ENCODE assay signal across 26 cellular contexts in genomic region chr1:46205141-46205540, GRCh38. TPM values are rescaled to one million over a fixed set of nuclear protein-coding genes. Genes with fewer than 3 reads are reported as not detected.
DNase-seq lines count a peak whose midpoint lies in the region; ATAC-seq and TF ChIP-seq lines count a peak whose summit lies in the region.
"Had no signal": no experiment of that assay in that cellular context is flagged by ENCODE, and none has a peak within 500 bp of the region (broad histone marks: within the 10 kb centered on the region; RNA-seq: fewer than 3 reads in every experiment).

No MANE protein-coding gene starts in this region.

- H3K27ac Mint-ChIP-seq in osteocyte (ENCODE audit: unreplicated experiment) = peak overlapping the region; percentile 69
- no peak overlapping the region for H3K27ac Mint-ChIP-seq in activated CD8-positive, alpha-beta memory T cell treated with anti-CD3 and anti-CD28 coated beads, Interleukin-2, amount 10 ng/mL, durations not matched to agents 7 days and 5 days
- H3K27ac Mint-ChIP-seq: activated CD4-positive, alpha-beta memory T cell treated with anti-CD3 and anti-CD28 coated beads for 36 hours; memory B cell had no signal

- no peaks in the 10 kb centered on the region for H3K27me3 ChIP-seq in heart left ventricle
- no peaks in the 10 kb centered on the region for H3K27me3 ChIP-seq in dorsolateral prefrontal cortex
- H3K27me3 ChIP-seq in tibial nerve = no peaks in the 10 kb centered on the region
- H3K27me3 ChIP-seq: BE2C, foreskin keratinocyte had no signal

- 65 to 71% (median 69%) methylated on average over 3 of the region's 3 CpGs for WGBS in heart left ventricle, 4 donors
- WGBS in tibial nerve, 2 donors = 57 to 64% methylated on average over 3 of the region's 3 CpGs

- TF ChIP-seq CTCF in heart left ventricle (IDR thresholded peaks at IDR 0.05) = no peak
- TF ChIP-seq CTCF in dorsolateral prefrontal cortex (IDR thresholded peaks at IDR 0.05 in 54 of 56, conservative IDR thresholded peaks at IDR 0.05 in 2 of 56; ENCODE audit: low read depth in 1 of 56, partially characterized antibody in 56 of 56) = no peak
- no peak for TF ChIP-seq CTCF in osteocyte (IDR thresholded peaks at IDR 0.05)
- no peak for TF ChIP-seq CTCF in tibial nerve (IDR thresholded peaks at IDR 0.05)

- no peak for TF ChIP-seq EP300 in tibial nerve (IDR thresholded peaks at IDR 0.05)

- H3K27ac ChIP-seq in heart left ventricle (peak overlapping the region in 11 of 12 donors; percentile 61 to 99 (median 92)), dorsolateral prefrontal cortex (peak overlapping the region in 56 of 59 donors; percentile 4 to 99 (median 95)), tibial nerve (peak overlapping the region; percentile 27 to 99 (median 84))
- H3K27ac ChIP-seq: A549, foreskin keratinocyte had no signal

- H3K36me3 ChIP-seq in heart left ventricle (peaks cover 0 to 19% (median 0%) of the 10 kb centered on the region in 9 donors), tibial nerve (peaks cover 0 to 8% (median 0%) of the 10 kb centered on the region in 3 donors)
- H3K36me3 ChIP-seq: BE2C had no signal

- no peaks in the 10 kb centered on the region for H3K36me3 Mint-ChIP-seq in osteocyte (ENCODE audit: unreplicated experiment)
- H3K36me3 Mint-ChIP-seq in activated CD8-positive, alpha-beta memory T cell treated with anti-CD3 and anti-CD28 coated beads, Interleukin-2, amount 10 ng/mL, durations not matched to agents 7 days and 5 days = no peaks in the 10 kb centered on the region
- H3K36me3 Mint-ChIP-seq: memory B cell had no signal

- H3K9me3 ChIP-seq in heart left ventricle (no peaks in the 10 kb centered on the region), tibial nerve (no peaks in the 10 kb centered on the region)
- H3K9me3 ChIP-seq: A549, BE2C, HAP-1 had no signal

- H3K4me1 ChIP-seq in heart left ventricle = peaks cover 0 to 40% (median 29%) of the 10 kb centered on the region in 12 donors
- H3K4me1 ChIP-seq in tibial nerve = peaks cover 0 to 46% (median 19%) of the 10 kb centered on the region in 4 donors
- H3K4me1 ChIP-seq: A549, BE2C had no signal

- TF ChIP-seq POLR2A in heart left ventricle (IDR thresholded peaks at IDR 0.05) = no peak
- no peak for TF ChIP-seq POLR2A in tibial nerve (IDR thresholded peaks at IDR 0.05)

- CTCF ChIA-PET in activated CD8-positive, alpha-beta memory T cell treated with anti-CD3 and anti-CD28 coated beads, Interleukin-2, amount 10 ng/mL, durations not matched to agents 7 days and 5 days (lab: Charles Lee) = interaction anchor here (0.7 to 2.1 kb wide), 2 partner anchors 18 to 316 kb away, joined by 3 to 9 read pairs; no protein-coding TSS in a partner anchor

- H3K4me3 ChIP-seq in heart left ventricle (peak overlapping the region in 4 of 12 donors; percentile 94 to 100 (median 95)), dorsolateral prefrontal cortex (peak overlapping the region in 42 of 59 donors; percentile 22 to 99 (median 94)), tibial nerve (peak overlapping the region in 2 of 4 donors; percentile 60 to 63)
- H3K4me3 ChIP-seq: A549 had no signal

- no peaks in the 10 kb centered on the region for H3K27me3 Mint-ChIP-seq in osteocyte (ENCODE audit: unreplicated experiment)
- no peaks in the 10 kb centered on the region for H3K27me3 Mint-ChIP-seq in activated CD8-positive, alpha-beta memory T cell treated with anti-CD3 and anti-CD28 coated beads, Interleukin-2, amount 10 ng/mL, durations not matched to agents 7 days and 5 days

- H3K4me3 Mint-ChIP-seq in osteocyte (ENCODE audit: unreplicated experiment) = no peak overlapping the region
- no peak overlapping the region for H3K4me3 Mint-ChIP-seq in activated CD8-positive, alpha-beta memory T cell treated with anti-CD3 and anti-CD28 coated beads, Interleukin-2, amount 10 ng/mL, durations not matched to agents 7 days and 5 days
- H3K4me3 Mint-ChIP-seq: activated CD4-positive, alpha-beta memory T cell treated with anti-CD3 and anti-CD28 coated beads for 36 hours; memory B cell had no signal

- H3K9me3 Mint-ChIP-seq in osteocyte (ENCODE audit: unreplicated experiment) = no peaks in the 10 kb centered on the region
- H3K9me3 Mint-ChIP-seq in activated CD8-positive, alpha-beta memory T cell treated with anti-CD3 and anti-CD28 coated beads, Interleukin-2, amount 10 ng/mL, durations not matched to agents 7 days and 5 days (ENCODE audit: low read depth) = no peaks in the 10 kb centered on the region
- H3K9me3 Mint-ChIP-seq: activated CD4-positive, alpha-beta memory T cell treated with anti-CD3 and anti-CD28 coated beads for 36 hours; memory B cell had no signal

- DNase-seq in heart left ventricle (no peak), left ventricle myocardium superior (no peak), dorsolateral prefrontal cortex (no peak), osteocyte (ENCODE audit: extremely low spot score, unreplicated experiment) (no peak), tibial nerve (ENCODE audit: low spot score in 2 of 2) (no peak), NCI-H526 treated with DMSO at 0.1 percent for 48 hours (lab: John Stamatoyannopoulos, UW) (no peak), KG1 (lab: John Stamatoyannopoulos, UW) (no peak)
- no peak for DNase-seq in activated CD8-positive, alpha-beta memory T cell treated with anti-CD3 and anti-CD28 coated beads, Interleukin-2, amount 10 ng/mL, durations not matched to agents 7 days and 5 days
- DNase-seq: activated CD4-positive, alpha-beta memory T cell treated with anti-CD3 and anti-CD28 coated beads for 36 hours; activated CD4-positive, CD25-positive, alpha-beta regulatory T cell; activated gamma-delta T cell; BE2C; DMS53; foreskin keratinocyte; GDM1; MM.1S; NCI-H1436; NCI-H510A treated with DMSO at 0.1 percent for 48 hours; stimulated activated CD8-positive, alpha-beta memory T cell treated with anti-CD3 and anti-CD28 coated beads, Interleukin-4, amount 100 ng/mL, for 48 hours had no signal

- ATAC-seq in heart left ventricle (no peak), left ventricle myocardium superior (no peak)
- no peak for ATAC-seq in activated CD8-positive, alpha-beta memory T cell treated with anti-CD3 and anti-CD28 coated beads, Interleukin-2, amount 10 ng/mL, durations not matched to agents 7 days and 5 days
- ATAC-seq: A549 had no signal

- H3K4me1 Mint-ChIP-seq in osteocyte (ENCODE audit: unreplicated experiment) = peaks cover 32% of the 10 kb centered on the region
- peaks cover 5% of the 10 kb centered on the region for H3K4me1 Mint-ChIP-seq in activated CD8-positive, alpha-beta memory T cell treated with anti-CD3 and anti-CD28 coated beads, Interleukin-2, amount 10 ng/mL, durations not matched to agents 7 days and 5 days

- intact Hi-C loops in heart left ventricle (cut with DNase I) (no loop called here), left ventricle myocardium superior (cut with micrococcal nuclease) (no loop called here), dorsolateral prefrontal cortex (cut with DNase I) (no loop called here)

RNA-seq across cellular contexts. Expression of gene LURAP1, which starts 2.0 kb away (rescaled TPM):
- total RNA-seq in heart left ventricle (10 to 100 TPM in 2 of 9 donors, 1 to 10 TPM in 7; 7.1 to 10.6 (median 8.9) TPM), left ventricle myocardium superior (7.6 TPM), dorsolateral prefrontal cortex (10 to 100 TPM; 15.7 to 34.1 (median 24.1) TPM), osteocyte (4.8 and 5.0 TPM in 2 replicates), tibial nerve (10 to 100 TPM; 19.0 to 26.1 (median 23.8) TPM)
- 10 to 100 TPM in 1 of 2 donors, 1 to 10 TPM in 1; 5.9 to 10.5 TPM for polyA plus RNA-seq in heart left ventricle
- not detected for total RNA-seq in activated CD8-positive, alpha-beta memory T cell treated with anti-CD3 and anti-CD28 coated beads, Interleukin-2, amount 10 ng/mL, durations not matched to agents 7 days and 5 days
- polyA plus RNA-seq: A549 had no signal

RNA-seq across cellular contexts. Expression of gene POMGNT1, which starts 6.9 kb away (rescaled TPM):
- total RNA-seq in heart left ventricle (100 to 1,000 TPM; 117 to 203 (median 144) TPM), left ventricle myocardium superior (137 TPM), dorsolateral prefrontal cortex (100 to 1,000 TPM in 32 of 120 experiments, 10 to 100 TPM in 88; 58.7 to 145 (median 92.1) TPM), osteocyte (76.8 and 88.9 TPM in 2 replicates), tibial nerve (10 to 100 TPM; 53.8 to 71.5 (median 62.8) TPM)
- 100 to 1,000 TPM in 1 of 2 donors, 10 to 100 TPM in 1; 85.2 to 117 TPM for polyA plus RNA-seq in heart left ventricle
- 10 to 100 TPM; 32.2 to 37.6 TPM for total RNA-seq in activated CD8-positive, alpha-beta memory T cell treated with anti-CD3 and anti-CD28 coated beads, Interleukin-2, amount 10 ng/mL, durations not matched to agents 7 days and 5 days

RNA-seq across cellular contexts. Expression of gene P3R3URF, which starts 28.9 kb away (rescaled TPM):
- total RNA-seq in heart left ventricle = not detected
- polyA plus RNA-seq in heart left ventricle = not detected
- total RNA-seq in left ventricle myocardium superior = not detected
- total RNA-seq in dorsolateral prefrontal cortex = not detected
- total RNA-seq in osteocyte = not detected in 2 replicates
- total RNA-seq in tibial nerve = not detected
- total RNA-seq in activated CD8-positive, alpha-beta memory T cell treated with anti-CD3 and anti-CD28 coated beads, Interleukin-2, amount 10 ng/mL, durations not matched to agents 7 days and 5 days = not detected
- total RNA-seq: activated CD4-positive, alpha-beta memory T cell treated with anti-CD3 and anti-CD28 coated beads for 36 hours; bronchial epithelial cell; dermis microvascular lymphatic vessel endothelial cell; foreskin keratinocyte; kidney epithelial cell; omental fat pad had no signal
- polyA plus RNA-seq: A549, foreskin keratinocyte had no signal

RNA-seq across cellular contexts. Expression of gene TSPAN1, which starts 30.3 kb away (rescaled TPM):
- total RNA-seq in heart left ventricle (1 to 10 TPM in 5 of 9 donors, under 1 TPM in 4; 0.63 to 3.5 (median 1.1) TPM), left ventricle myocardium superior (0.72 TPM), dorsolateral prefrontal cortex (1 to 10 TPM in 113 of 120 experiments, under 1 TPM in 7; 0.32 to 5.8 (median 2.6) TPM), osteocyte (0.68 and 0.91 TPM in 2 replicates), tibial nerve (1 to 10 TPM; 3.0 to 8.6 (median 5.6) TPM)
- polyA plus RNA-seq in heart left ventricle = 1 to 10 TPM in 1 of 2 donors, under 1 TPM in 1; 0.65 to 5.5 TPM
- total RNA-seq in activated CD8-positive, alpha-beta memory T cell treated with anti-CD3 and anti-CD28 coated beads, Interleukin-2, amount 10 ng/mL, durations not matched to agents 7 days and 5 days = not detected

RNA-seq across cellular contexts. Expression of gene RAD54L, which starts 42.4 kb away (rescaled TPM):
- total RNA-seq in heart left ventricle = 1 to 10 TPM in 4 of 9 donors, under 1 TPM in 4, not detected in 1; 0.44 to 4.0 (median 0.87) TPM
- under 1 TPM; 0.30 to 0.33 TPM for polyA plus RNA-seq in heart left ventricle
- 0.97 TPM for total RNA-seq in left ventricle myocardium superior
- total RNA-seq in dorsolateral prefrontal cortex = 10 to 100 TPM in 1 of 120 experiments, 1 to 10 TPM in 118, under 1 TPM in 1; 0.89 to 10.5 (median 4.8) TPM
- 4.2 and 5.4 TPM in 2 replicates for total RNA-seq in osteocyte
- total RNA-seq in tibial nerve = 1 to 10 TPM in 3 of 4 donors, not detected in 1; 1.3 to 2.1 (median 1.5) TPM
- 10 to 100 TPM; 57.2 to 85.3 TPM for total RNA-seq in activated CD8-positive, alpha-beta memory T cell treated with anti-CD3 and anti-CD28 coated beads, Interleukin-2, amount 10 ng/mL, durations not matched to agents 7 days and 5 days
